36 cellular contexts compared by ENCODE assay signal in genomic region chr4:114393295-114394038, GRCh38.
"Had no signal": no experiment of that assay in that cellular context is flagged by ENCODE, and none has a peak within 500 bp of the region (broad histone marks: within the 10 kb centered on the region; RNA-seq: fewer than 3 reads in every experiment).

No MANE protein-coding gene starts in this region.

- H3K27me3 ChIP-seq: brain microvascular endothelial cell had no signal

- H3K27ac ChIP-seq: brain microvascular endothelial cell, PC-9, RWPE1, VCaP had no signal

- H3K9me3 Mint-ChIP-seq: activated B cell treated with CpG ODN at 0.5 μM for 24 hours; activated CD4-positive, alpha-beta memory T cell treated with anti-CD3 and anti-CD28 coated beads for 36 hours; activated naive CD8-positive, alpha-beta T cell treated with anti-CD3 and anti-CD28 coated beads, Interleukin-2, amount 10 ng/mL, durations not matched to agents 7 days and 5 days; IgD-negative memory B cell; T-cell had no signal

- H3K36me3 Mint-ChIP-seq: activated CD4-positive, alpha-beta memory T cell treated with anti-CD3 and anti-CD28 coated beads for 36 hours; activated naive CD8-positive, alpha-beta T cell treated with anti-CD3 and anti-CD28 coated beads, Interleukin-2, amount 10 ng/mL, durations not matched to agents 7 days and 5 days; IgD-negative memory B cell; T-cell had no signal

- H2AFZ ChIP-seq: PC-9 had no signal

- H3K4me2 ChIP-seq: PC-9 had no signal

- H3K27ac Mint-ChIP-seq: activated B cell treated with CpG ODN at 0.5 μM for 24 hours; activated CD4-positive, alpha-beta memory T cell treated with anti-CD3 and anti-CD28 coated beads for 36 hours; activated naive CD8-positive, alpha-beta T cell treated with anti-CD3 and anti-CD28 coated beads, Interleukin-2, amount 10 ng/mL, durations not matched to agents 7 days and 5 days; IgD-negative memory B cell; T-cell had no signal

- ATAC-seq: Right ventricle myocardium inferior, SK-N-SH treated with all-trans-retinoic acid at 6 μM for 48 hours, T-cell had no signal

- H3K4me3 Mint-ChIP-seq: activated B cell treated with CpG ODN at 0.5 μM for 24 hours; activated CD4-positive, alpha-beta memory T cell treated with anti-CD3 and anti-CD28 coated beads for 36 hours; activated naive CD8-positive, alpha-beta T cell treated with anti-CD3 and anti-CD28 coated beads, Interleukin-2, amount 10 ng/mL, durations not matched to agents 7 days and 5 days; IgD-negative memory B cell; T-cell had no signal

- FAIRE-seq: RCC 7860 had no signal

- DNase-seq: activated B cell treated with CpG ODN at 0.5 μM for 24 hours; activated CD4-positive, alpha-beta memory T cell treated with anti-CD3 and anti-CD28 coated beads for 36 hours; activated CD4-positive, alpha-beta T cell treated with anti-CD3 and anti-CD28 coated beads for 4 hours; activated CD4-positive, alpha-beta T cell treated with anti-CD3 and anti-CD28 coated beads, Interleukin-2, amount 50 U/mL, for 1 hour; activated CD4-positive, CD25-positive, alpha-beta regulatory T cell treated with anti-CD3 and anti-CD28 coated beads, Interleukin-2, amount 50 U/mL, for 72 hours; activated CD8-positive, alpha-beta memory T cell treated with anti-CD3 and anti-CD28 coated beads, Interleukin-2, amount 50 U/mL, for 4 hours; activated effector memory CD4-positive, alpha-beta T cell treated with anti-CD3 and anti-CD28 coated beads, Interleukin-2, amount 50 U/mL, for 16 hours; activated naive CD4-positive, alpha-beta T cell; activated naive CD4-positive, alpha-beta T cell treated with anti-CD3 and anti-CD28 coated beads, Interleukin-2, amount 50 U/mL, for 16 hours; activated naive CD8-positive, alpha-beta T cell treated with anti-CD3 and anti-CD28 coated beads, Interleukin-2, amount 10 ng/mL, durations not matched to agents 7 days and 5 days; activated T-cell treated with anti-CD3 and anti-CD28 coated beads for 4 hours; activated T-cell treated with anti-CD3 and anti-CD28 coated beads, Interleukin-2, amount 50 U/mL, for 48 hours; amygdala; brain microvascular endothelial cell; central memory CD4-positive, alpha-beta T cell; Kasumi-1; KBM-7; NCI-H1105; NCI-H1436; NCI-H1694; NCI-H2029; NCI-H510A; NCI-H526; NCI-H748 treated with DMSO at 0.1 percent for 48 hours; NK-92 treated with Interleukin-12 subunit alpha and Interleukin-12 subunit beta, amount 100 ng/mL, for 24 hours; PC-9; SIG-M5; T-cell; T-helper 2 cell; T-helper 9 cell had no signal

- H3K4me1 Mint-ChIP-seq: activated B cell treated with CpG ODN at 0.5 μM for 24 hours had no signal

- H3K36me3 ChIP-seq: brain microvascular endothelial cell had no signal

- H3K4me3 ChIP-seq: PC-9 had no signal
